ENCODE assay signal across 25 cellular contexts in the genomic region with DNA sequence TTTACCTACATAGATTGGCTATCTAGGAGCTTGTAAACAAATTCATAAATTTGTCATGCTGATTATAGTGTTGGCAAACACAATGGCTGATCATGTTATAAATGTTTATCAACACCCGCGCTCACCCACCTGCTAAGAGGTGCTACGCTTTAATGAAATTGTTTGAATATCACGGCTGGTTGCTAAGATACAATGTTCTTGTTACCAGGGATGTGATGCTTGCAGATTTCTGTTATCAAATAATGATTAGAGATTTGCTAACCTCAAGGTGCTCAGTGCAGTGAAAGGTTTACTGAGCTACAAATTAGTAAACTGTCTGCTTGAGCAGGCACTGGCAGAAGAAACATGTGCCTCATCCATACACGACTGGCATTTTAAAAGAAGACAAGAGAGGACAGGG.
DNase-seq lines count a peak whose midpoint lies in the region; ATAC-seq and TF ChIP-seq lines count a peak whose summit lies in the region.
"Had no signal": no experiment of that assay in that cellular context is flagged by ENCODE, and none has a peak within 500 bp of the region (broad histone marks: within the 10 kb centered on the region; RNA-seq: fewer than 3 reads in every experiment).

No MANE protein-coding gene starts in this region.

- no peaks in the 10 kb centered on the region for H3K79me2 ChIP-seq in neural cell (replicated peaks; ENCODE audit: insufficient read depth, low read length)

- no peak overlapping the region for H3K4me2 ChIP-seq in neural cell (ENCODE audit: low read length)

- H3K9ac ChIP-seq in neural cell (ENCODE audit: low read length): no peak overlapping the region

- H3K36me3 ChIP-seq in neural cell (ENCODE audit: insufficient read depth, low read length) (no peaks in the 10 kb centered on the region), brain microvascular endothelial cell (replicated peaks) (no peaks in the 10 kb centered on the region)
- H3K36me3 ChIP-seq: thyroid gland had no signal

- TF ChIP-seq EP300 in neural cell (conservative IDR thresholded peaks at IDR 0.05; ENCODE audit: poor library complexity, severe bottlenecking): no peak

- POLR2A ChIA-PET in HEK293T (lab: Yijun Ruan, JAX): no interaction called here

- H3K9me2 ChIP-seq in neural cell (ENCODE audit: insufficient read depth, low read length): no peaks in the 10 kb centered on the region

- in situ Hi-C loops in brain microvascular endothelial cell (cut with HindIII; ENCODE audit: low pct_ligation_motif_present, low sequenced_read_pairs): no loop called here

- H3K27ac ChIP-seq in neural cell (ENCODE audit: low read length) (no peak overlapping the region), brain microvascular endothelial cell (no peak overlapping the region)
- H3K27ac ChIP-seq: 22Rv1, RWPE1, SK-N-MC, thyroid gland, VCaP had no signal

- ATAC-seq in HG03045 (IDR thresholded peaks at IDR 0.05; ENCODE audit: unreplicated experiment): no peak
- ATAC-seq: activated CD8-positive, alpha-beta memory T cell treated with anti-CD3 and anti-CD28 coated beads, Interleukin-2, amount 10 ng/mL, durations not matched to agents 7 days and 5 days; left cardiac atrium; natural killer cell; stimulated activated naive CD8-positive, alpha-beta T cell treated with anti-CD3 and anti-CD28 coated beads, Interleukin-15, Interleukin-2, amounts not matched to agents 100 U/mL and 50 U/mL, for 24 hours had no signal

- H3K27me3 ChIP-seq in neural cell (ENCODE audit: insufficient read depth, low read depth, low read length): no peaks in the 10 kb centered on the region
- no peaks in the 10 kb centered on the region for H3K27me3 ChIP-seq in brain microvascular endothelial cell (replicated peaks)
- H3K27me3 ChIP-seq: thyroid gland had no signal

- CTCF ChIA-PET in HEK293T (lab: Yijun Ruan, JAX): no interaction called here

- no peak for TF ChIP-seq CTCF in neural cell (IDR thresholded peaks at IDR 0.05; ENCODE audit: poor library complexity, severe bottlenecking)
- TF ChIP-seq CTCF in brain microvascular endothelial cell (IDR thresholded peaks at IDR 0.05; ENCODE audit: low read depth, low read length, missing control alignments): no peak

- no peaks in the 10 kb centered on the region for H3F3A ChIP-seq in neural cell (ENCODE audit: insufficient read depth, low read length, poor library complexity, severe bottlenecking)

- H3K4me3 ChIP-seq in neural cell (ENCODE audit: low read length) (no peak overlapping the region), brain microvascular endothelial cell (ENCODE audit: low read depth, low read length) (no peak overlapping the region)
- H3K4me3 ChIP-seq: SK-N-MC, thyroid gland had no signal

- DNase-seq in DMS53 (lab: John Stamatoyannopoulos, UW) (peak; percentile 74), DMS53 treated with DMSO at 0.1 percent for 48 hours (lab: John Stamatoyannopoulos, UW; ENCODE audit: unreplicated experiment) (no peak), NCI-H2029 treated with DMSO at 0.1 percent for 48 hours (lab: John Stamatoyannopoulos, UW) (peak; percentile 2), NCI-H774 (lab: John Stamatoyannopoulos, UW) (peak; percentile 43), brain microvascular endothelial cell (no peak), HEK293T (ENCODE audit: extremely low spot score) (no peak)
- DNase-seq: activated CD4-positive, alpha-beta T cell treated with anti-CD3 and anti-CD28 coated beads, Interleukin-2, amount 10 ng/mL, durations not matched to agents 7 days and 5 days; activated CD8-positive, alpha-beta memory T cell treated with anti-CD3 and anti-CD28 coated beads, Interleukin-2, amount 10 ng/mL, durations not matched to agents 7 days and 5 days; anterior cingulate cortex; HCEC 1CT; head of caudate nucleus; KBM-7; left cardiac atrium; natural killer cell; retina; stimulated activated CD4-positive, alpha-beta T cell treated with anti-CD3 and anti-CD28 coated beads, Interleukin-4, amount 100 ng/mL, for 4 hours; stimulated activated naive CD8-positive, alpha-beta T cell treated with anti-CD3 and anti-CD28 coated beads, Interleukin-15, Interleukin-2, amounts not matched to agents 100 U/mL and 50 U/mL, for 24 hours; T-helper 2 cell; thyroid gland had no signal

- no peaks in the 10 kb centered on the region for H4K20me1 ChIP-seq in neural cell (ENCODE audit: insufficient read depth)

- H2AFZ ChIP-seq in neural cell (ENCODE audit: low read depth, low read length): no peak overlapping the region

- TF ChIP-seq RAD21 in neural cell (conservative IDR thresholded peaks at IDR 0.05): no peak

- no peaks in the 10 kb centered on the region for H3K9me3 ChIP-seq in neural cell (ENCODE audit: low read length)
- H3K9me3 ChIP-seq: thyroid gland had no signal

TF ChIP-seq in neural cell, 6 proteins besides CTCF, POLR2A, EP300 and RAD21:
- TF ChIP-seq, protein P1, sequence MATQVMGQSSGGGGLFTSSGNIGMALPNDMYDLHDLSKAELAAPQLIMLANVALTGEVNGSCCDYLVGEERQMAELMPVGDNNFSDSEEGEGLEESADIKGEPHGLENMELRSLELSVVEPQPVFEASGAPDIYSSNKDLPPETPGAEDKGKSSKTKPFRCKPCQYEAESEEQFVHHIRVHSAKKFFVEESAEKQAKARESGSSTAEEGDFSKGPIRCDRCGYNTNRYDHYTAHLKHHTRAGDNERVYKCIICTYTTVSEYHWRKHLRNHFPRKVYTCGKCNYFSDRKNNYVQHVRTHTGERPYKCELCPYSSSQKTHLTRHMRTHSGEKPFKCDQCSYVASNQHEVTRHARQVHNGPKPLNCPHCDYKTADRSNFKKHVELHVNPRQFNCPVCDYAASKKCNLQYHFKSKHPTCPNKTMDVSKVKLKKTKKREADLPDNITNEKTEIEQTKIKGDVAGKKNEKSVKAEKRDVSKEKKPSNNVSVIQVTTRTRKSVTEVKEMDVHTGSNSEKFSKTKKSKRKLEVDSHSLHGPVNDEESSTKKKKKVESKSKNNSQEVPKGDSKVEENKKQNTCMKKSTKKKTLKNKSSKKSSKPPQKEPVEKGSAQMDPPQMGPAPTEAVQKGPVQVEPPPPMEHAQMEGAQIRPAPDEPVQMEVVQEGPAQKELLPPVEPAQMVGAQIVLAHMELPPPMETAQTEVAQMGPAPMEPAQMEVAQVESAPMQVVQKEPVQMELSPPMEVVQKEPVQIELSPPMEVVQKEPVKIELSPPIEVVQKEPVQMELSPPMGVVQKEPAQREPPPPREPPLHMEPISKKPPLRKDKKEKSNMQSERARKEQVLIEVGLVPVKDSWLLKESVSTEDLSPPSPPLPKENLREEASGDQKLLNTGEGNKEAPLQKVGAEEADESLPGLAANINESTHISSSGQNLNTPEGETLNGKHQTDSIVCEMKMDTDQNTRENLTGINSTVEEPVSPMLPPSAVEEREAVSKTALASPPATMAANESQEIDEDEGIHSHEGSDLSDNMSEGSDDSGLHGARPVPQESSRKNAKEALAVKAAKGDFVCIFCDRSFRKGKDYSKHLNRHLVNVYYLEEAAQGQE (IDR thresholded peaks at IDR 0.05; ENCODE audit: borderline replicate concordance): no peak
- peak; percentile 53 for TF ChIP-seq POLR2AphosphoS5 (IDR thresholded peaks at IDR 0.05)

TF ChIP-seq in HEK293T, 16 proteins besides CTCF, POLR2A, EP300 and RAD21:
- no peak for TF ChIP-seq FOXM1 (IDR thresholded peaks at IDR 0.05; ENCODE audit: borderline replicate concordance)
- TF ChIP-seq LEF1 (IDR thresholded peaks at IDR 0.05; ENCODE audit: borderline replicate concordance): no peak
- no peak for TF ChIP-seq TARDBP (IDR thresholded peaks at IDR 0.05)
- TF ChIP-seq ZNF384 (IDR thresholded peaks at IDR 0.05): no peak
- TF ChIP-seq BHLHE40 (IDR thresholded peaks at IDR 0.05; ENCODE audit: borderline replicate concordance): no peak
- TF ChIP-seq NFRKB (IDR thresholded peaks at IDR 0.05): no peak
- no peak for TF ChIP-seq FOXA1 (IDR thresholded peaks at IDR 0.05)
- no peak for TF ChIP-seq CTBP1 (IDR thresholded peaks at IDR 0.05; ENCODE audit: borderline replicate concordance)
- TF ChIP-seq HDGF (IDR thresholded peaks at IDR 0.05; ENCODE audit: borderline replicate concordance): no peak
- TF ChIP-seq L3MBTL2 (conservative IDR thresholded peaks at IDR 0.05): no peak
- TF ChIP-seq ARNT (IDR thresholded peaks at IDR 0.05): no peak
- TF ChIP-seq SP1 (IDR thresholded peaks at IDR 0.05): no peak
- TF ChIP-seq ELF4 (IDR thresholded peaks at IDR 0.05): no peak
- TF ChIP-seq, protein P2, sequence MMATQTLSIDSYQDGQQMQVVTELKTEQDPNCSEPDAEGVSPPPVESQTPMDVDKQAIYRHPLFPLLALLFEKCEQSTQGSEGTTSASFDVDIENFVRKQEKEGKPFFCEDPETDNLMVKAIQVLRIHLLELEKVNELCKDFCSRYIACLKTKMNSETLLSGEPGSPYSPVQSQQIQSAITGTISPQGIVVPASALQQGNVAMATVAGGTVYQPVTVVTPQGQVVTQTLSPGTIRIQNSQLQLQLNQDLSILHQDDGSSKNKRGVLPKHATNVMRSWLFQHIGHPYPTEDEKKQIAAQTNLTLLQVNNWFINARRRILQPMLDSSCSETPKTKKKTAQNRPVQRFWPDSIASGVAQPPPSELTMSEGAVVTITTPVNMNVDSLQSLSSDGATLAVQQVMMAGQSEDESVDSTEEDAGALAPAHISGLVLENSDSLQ (IDR thresholded peaks at IDR 0.05): no peak
- no peak for TF ChIP-seq FOXK2 (IDR thresholded peaks at IDR 0.05)
- TF ChIP-seq SUZ12 (IDR thresholded peaks at IDR 0.05): no peak
TF ChIP-seq in HEK293T: peak in this region for 0.

Comparison
In these comparisons a context has a peak if more than half of its experiments do, and no peak if none do; other contexts are left out.
1. DNase-seq: peak in DMS53 (single experiment), NCI-H2029 treated with DMSO at 0.1 percent for 48 hours (single experiment) and NCI-H774 (single experiment); none in DMS53 treated with DMSO at 0.1 percent for 48 hours (single experiment), brain microvascular endothelial cell (single experiment) and HEK293T (single experiment).